1 cellular context compared by ENCODE assay signal in genomic region chr17:77456271-77456950, GRCh38.
TF ChIP-seq lines count a peak whose summit lies in the region.

No MANE protein-coding gene starts in this region.

TF ChIP-seq in HepG2, 621 proteins besides CTCF, POLR2A, EP300 and RAD21 (continued from another document):
- TF ChIP-seq USF2 (IDR thresholded peaks at IDR 0.05; ENCODE audit: low read depth, low read length) (no peak), USF2 (CRISPR knock-in tag; IDR thresholded peaks at IDR 0.05; ENCODE audit: borderline replicate concordance) (no peak), BORCS8-MEF2B (CRISPR knock-in tag; IDR thresholded peaks at IDR 0.05) (no peak), ZNF33B (CRISPR knock-in tag; IDR thresholded peaks at IDR 0.05) (no peak), TIGD3 (CRISPR knock-in tag; IDR thresholded peaks at IDR 0.05; ENCODE audit: borderline replicate concordance) (no peak), EHMT2 (IDR thresholded peaks at IDR 0.05; ENCODE audit: borderline replicate concordance, low read depth, low read length) (no peak), FOXM1 (CRISPR knock-in tag; IDR thresholded peaks at IDR 0.05) (no peak)
